10 cellular contexts compared by ENCODE assay signal in genomic region chr2:200379481-200380120, GRCh38.
DNase-seq lines count a peak whose midpoint lies in the region; TF ChIP-seq lines count a peak whose summit lies in the region.
"Had no signal": no experiment of that assay in that cellular context is flagged by ENCODE, and none has a peak within 500 bp of the region (broad histone marks: within the 10 kb centered on the region; RNA-seq: fewer than 3 reads in every experiment).

No MANE protein-coding gene starts in this region.

- no peaks in the 10 kb centered on the region for H3K36me3 ChIP-seq in Karpas-422 (ENCODE audit: insufficient read depth, low read length)
- H3K36me3 ChIP-seq in mammary epithelial cell (ENCODE audit: insufficient read depth, low read length) = no peaks in the 10 kb centered on the region
- H3K36me3 ChIP-seq in mesendoderm (ENCODE audit: control insufficient read depth, insufficient read depth, low read length) = no peaks in the 10 kb centered on the region
- H3K36me3 ChIP-seq in testis (ENCODE audit: low read depth, missing control alignments) = no peaks in the 10 kb centered on the region

- no peak overlapping the region for H4K8ac ChIP-seq in mesendoderm (ENCODE audit: low read depth, low read length)

- in situ Hi-C loops in mammary epithelial cell (cut with MboI; ENCODE audit: low sequenced_read_pairs in 2 of 2) = no loop called here

- H2BK5ac ChIP-seq in mesendoderm (ENCODE audit: low read length) = no peak overlapping the region

- H3K9me2 ChIP-seq in Karpas-422 (replicated peaks; ENCODE audit: insufficient read depth, low read length) = no peaks in the 10 kb centered on the region

- H3K27ac ChIP-seq in 22Rv1 = peak overlapping the region; percentile 68; the same call in 1 of the 2 replicates
- no peak overlapping the region for H3K27ac ChIP-seq in Karpas-422 (ENCODE audit: low read length)
- H3K27ac ChIP-seq in mammary epithelial cell (ENCODE audit: insufficient read depth, low read depth, low read length) = peak overlapping the region; percentile 75
- no peak overlapping the region for H3K27ac ChIP-seq in mesendoderm (ENCODE audit: low read depth, low read length)
- H3K27ac ChIP-seq in testis = peak overlapping the region in 1 of 2 donors; percentile 78

- H3K4me3 Mint-ChIP-seq in activated T-helper 1 cell treated with anti-CD3 and anti-CD28 coated beads, Interleukin-12 subunit alpha, Interleukin-12 subunit beta, Interleukin-2, Interleukin-4 antibody, amounts not matched to agents 30 ng/mL and 10 ng/mL and 1 ng/mL, durations not matched to agents 14 hours and 24 hours and 36 hours = no peak overlapping the region
- H3K4me3 Mint-ChIP-seq: activated naive CD8-positive, alpha-beta T cell treated with anti-CD3 and anti-CD28 coated beads, Interleukin-2, amount 50 U/mL, for 24 hours; natural killer cell treated with Interleukin-12 subunit alpha and Interleukin-12 subunit beta and Interleukin-15 and Interleukin-18, amount 100 ng/mL, for 72 hours had no signal

- H3K4me1 ChIP-seq in Karpas-422 (ENCODE audit: low read length) (peaks cover 37% of the 10 kb centered on the region), mammary epithelial cell (ENCODE audit: insufficient read depth, low read length) (peaks cover 47% of the 10 kb centered on the region), mesendoderm (ENCODE audit: control insufficient read depth, low read depth, low read length) (peaks cover 35% of the 10 kb centered on the region), testis (peaks cover 21% of the 10 kb centered on the region)

- WGBS in mammary epithelial cell (ENCODE audit: low coverage, missing lambda C conversion rate) = 26% methylated on average over 5 of the region's 6 CpGs
- no CpG with 5 or more reads among the region's 6 CpGs for WGBS in mesendoderm (ENCODE audit: extremely low coverage, insufficient coverage, low lambda C conversion rate)
- WGBS in testis, 2 donors = 56 to 67% methylated on average over 6 of the region's 6 CpGs

- no peak overlapping the region for H3K18ac ChIP-seq in mesendoderm (ENCODE audit: low read length)

- no peak overlapping the region for H2BK120ac ChIP-seq in mesendoderm (ENCODE audit: low read depth, low read length)

- peaks cover 83% of the 10 kb centered on the region for H3K4me1 Mint-ChIP-seq in activated T-helper 1 cell treated with anti-CD3 and anti-CD28 coated beads, Interleukin-12 subunit alpha, Interleukin-12 subunit beta, Interleukin-2, Interleukin-4 antibody, amounts not matched to agents 30 ng/mL and 10 ng/mL and 1 ng/mL, durations not matched to agents 14 hours and 24 hours and 36 hours (ENCODE audit: low read depth)

- H3K79me1 ChIP-seq in mesendoderm (ENCODE audit: low read length) = peaks cover 9% of the 10 kb centered on the region

- CTCF ChIA-PET in mammary epithelial cell (lab: Charles Lee; ENCODE audit: low non-redundant PET) = no interaction called here

- H3K4me3 ChIP-seq in Karpas-422 (ENCODE audit: low read length) (peak overlapping the region; percentile 15; the same call in 1 of the 2 replicates), mammary epithelial cell (replicated peaks in 1 of 3; ENCODE audit: insufficient read depth in 1 of 3, low read depth in 2 of 3, low read length in 3 of 3) (no peak overlapping the region), mesendoderm (ENCODE audit: low read length) (no peak overlapping the region), testis (no peak overlapping the region)

- intact Hi-C loops in mammary epithelial cell (cut with micrococcal nuclease) = no loop called here
- intact Hi-C loops in activated T-helper 1 cell treated with anti-CD3 and anti-CD28 coated beads, Interleukin-12 subunit alpha, Interleukin-12 subunit beta, Interleukin-2, Interleukin-4 antibody, amounts not matched to agents 30 ng/mL and 10 ng/mL and 1 ng/mL, durations not matched to agents 14 hours and 24 hours and 36 hours (cut with micrococcal nuclease) = loop anchor here (2.0 to 10.0 kb wide), 2 partner anchors 17 to 485 kb away; partner anchors contain the start of gene CLK1
- intact Hi-C loops in cardiac septum (cut with DNase I) = no loop called here
- intact Hi-C loops in testis (cut with DNase I; ENCODE audit: low total_unique reads) = no loop called here

- no peak for TF ChIP-seq POLR2A in testis (IDR thresholded peaks at IDR 0.05)

- H3K27ac Mint-ChIP-seq in activated T-helper 1 cell treated with anti-CD3 and anti-CD28 coated beads, Interleukin-12 subunit alpha, Interleukin-12 subunit beta, Interleukin-2, Interleukin-4 antibody, amounts not matched to agents 30 ng/mL and 10 ng/mL and 1 ng/mL, durations not matched to agents 14 hours and 24 hours and 36 hours = no peak overlapping the region
- H3K27ac Mint-ChIP-seq: activated naive CD8-positive, alpha-beta T cell treated with anti-CD3 and anti-CD28 coated beads, Interleukin-2, amount 50 U/mL, for 24 hours had no signal

- H3K9ac ChIP-seq in Karpas-422 (ENCODE audit: low read length) = no peak overlapping the region
- peak overlapping the region; percentile 20 for H3K9ac ChIP-seq in mammary epithelial cell (ENCODE audit: insufficient read depth, low read length)
- no peak overlapping the region for H3K9ac ChIP-seq in mesendoderm (ENCODE audit: low read length)

- H3K56ac ChIP-seq in mesendoderm (ENCODE audit: low read length) = peak overlapping the region; percentile 63

- TF ChIP-seq CTCF in 22Rv1 (IDR thresholded peaks at IDR 0.05) (no peak), mammary epithelial cell (conservative IDR thresholded peaks at IDR 0.05 in 1 of 2, IDR thresholded peaks at IDR 0.05 in 1 of 2; ENCODE audit: extremely low read depth in 1 of 2, insufficient read depth in 1 of 2, low read depth in 1 of 2, low read length in 2 of 2) (no peak), testis (IDR thresholded peaks at IDR 0.05) (no peak)

- no peaks in the 10 kb centered on the region for H3K9me3 Mint-ChIP-seq in activated T-helper 1 cell treated with anti-CD3 and anti-CD28 coated beads, Interleukin-12 subunit alpha, Interleukin-12 subunit beta, Interleukin-2, Interleukin-4 antibody, amounts not matched to agents 30 ng/mL and 10 ng/mL and 1 ng/mL, durations not matched to agents 14 hours and 24 hours and 36 hours
- H3K9me3 Mint-ChIP-seq: activated naive CD8-positive, alpha-beta T cell treated with anti-CD3 and anti-CD28 coated beads, Interleukin-2, amount 50 U/mL, for 24 hours; natural killer cell treated with Interleukin-12 subunit alpha and Interleukin-12 subunit beta and Interleukin-15 and Interleukin-18, amount 100 ng/mL, for 72 hours had no signal

- dilution Hi-C loops in mammary epithelial cell (cut with HindIII; ENCODE audit: low sequenced_read_pairs) = no loop called here

- H3K23ac ChIP-seq in mesendoderm (ENCODE audit: low read length) = no peak overlapping the region

- H4K20me1 ChIP-seq in Karpas-422 (ENCODE audit: insufficient read depth, low read depth, low read length) (no peaks in the 10 kb centered on the region), mammary epithelial cell (ENCODE audit: insufficient read depth, low read length) (no peaks in the 10 kb centered on the region)

- peak overlapping the region; percentile 54 for H3K4me2 ChIP-seq in Karpas-422 (ENCODE audit: low read depth, low read length, poor library complexity, severe bottlenecking)
- H3K4me2 ChIP-seq in mammary epithelial cell (ENCODE audit: insufficient read depth, low read depth, low read length) = peak overlapping the region; percentile 66
- no peak overlapping the region for H3K4me2 ChIP-seq in mesendoderm (ENCODE audit: low read length)

- peaks cover 2% of the 10 kb centered on the region for H3K27me3 Mint-ChIP-seq in activated T-helper 1 cell treated with anti-CD3 and anti-CD28 coated beads, Interleukin-12 subunit alpha, Interleukin-12 subunit beta, Interleukin-2, Interleukin-4 antibody, amounts not matched to agents 30 ng/mL and 10 ng/mL and 1 ng/mL, durations not matched to agents 14 hours and 24 hours and 36 hours (ENCODE audit: insufficient read depth)
- H3K27me3 Mint-ChIP-seq: activated naive CD8-positive, alpha-beta T cell treated with anti-CD3 and anti-CD28 coated beads, Interleukin-2, amount 50 U/mL, for 24 hours; natural killer cell treated with Interleukin-12 subunit alpha and Interleukin-12 subunit beta and Interleukin-15 and Interleukin-18, amount 100 ng/mL, for 72 hours had no signal

- H3K27me3 ChIP-seq in Karpas-422 (ENCODE audit: low read length) (no peaks in the 10 kb centered on the region), mammary epithelial cell (ENCODE audit: insufficient read depth, low read length) (no peaks in the 10 kb centered on the region), mesendoderm (ENCODE audit: insufficient read depth, low read length, poor library complexity) (no peaks in the 10 kb centered on the region), testis (no peaks in the 10 kb centered on the region)

- H3K79me2 ChIP-seq in Karpas-422 (ENCODE audit: low read length) = no peaks in the 10 kb centered on the region
- peaks cover 81% of the 10 kb centered on the region for H3K79me2 ChIP-seq in mammary epithelial cell (ENCODE audit: insufficient read depth, low read length)
- H3K79me2 ChIP-seq in mesendoderm (ENCODE audit: control insufficient read depth, insufficient read depth, low read length) = peaks cover 60% of the 10 kb centered on the region

- H3K36me3 Mint-ChIP-seq in activated T-helper 1 cell treated with anti-CD3 and anti-CD28 coated beads, Interleukin-12 subunit alpha, Interleukin-12 subunit beta, Interleukin-2, Interleukin-4 antibody, amounts not matched to agents 30 ng/mL and 10 ng/mL and 1 ng/mL, durations not matched to agents 14 hours and 24 hours and 36 hours (ENCODE audit: low read depth) = peaks cover 1% of the 10 kb centered on the region
- H3K36me3 Mint-ChIP-seq: natural killer cell treated with Interleukin-12 subunit alpha and Interleukin-12 subunit beta and Interleukin-15 and Interleukin-18, amount 100 ng/mL, for 72 hours had no signal

- BruUV-seq in mammary epithelial cell (replicated peaks; lab: Mats Ljungman, UMichigan) = no TSS peak

- H4K5ac ChIP-seq in mesendoderm (ENCODE audit: low read length) = no peak overlapping the region

- H3K9me3 ChIP-seq in Karpas-422 (ENCODE audit: low read length) (no peaks in the 10 kb centered on the region), mammary epithelial cell (replicated peaks; ENCODE audit: insufficient read depth, low read length) (no peaks in the 10 kb centered on the region), testis (no peaks in the 10 kb centered on the region)

- H2AFZ ChIP-seq in Karpas-422 (ENCODE audit: low read length) = no peak overlapping the region
- H2AFZ ChIP-seq in mammary epithelial cell (ENCODE audit: low read depth, low read length) = no peak overlapping the region

- H2BK15ac ChIP-seq in mesendoderm (replicated peaks; ENCODE audit: low read depth) = no peak overlapping the region

- no peak overlapping the region for H2AK5ac ChIP-seq in mesendoderm (ENCODE audit: low read length)

- no peak overlapping the region for H3K4ac ChIP-seq in mesendoderm (ENCODE audit: low read depth, low read length)

- DNase-seq in Karpas-422 = no peak
- DNase-seq in mammary epithelial cell = peak; percentile 64
- DNase-seq in mesendoderm = no peak
- DNase-seq in activated T-helper 1 cell treated with anti-CD3 and anti-CD28 coated beads, Interleukin-12 subunit alpha, Interleukin-12 subunit beta, Interleukin-2, Interleukin-4 antibody, amounts not matched to agents 30 ng/mL and 10 ng/mL and 1 ng/mL, durations not matched to agents 14 hours and 24 hours and 36 hours (ENCODE audit: low spot score) = no peak
- DNase-seq in stimulated activated naive CD4-positive, alpha-beta T cell (lab: John Stamatoyannopoulos, UW) = no peak
- DNase-seq in cardiac septum (ENCODE audit: low spot score) = no peak
- no peak for DNase-seq in testis
- DNase-seq: activated naive CD8-positive, alpha-beta T cell treated with anti-CD3 and anti-CD28 coated beads, Interleukin-2, amount 50 U/mL, for 24 hours had no signal

Comparison
In these comparisons a context has a peak if more than half of its experiments do, and no peak if none do; other contexts are left out.
1. H3K27ac ChIP-seq: peak in 22Rv1 (single experiment) and mammary epithelial cell (single experiment); none in Karpas-422 (single experiment) and mesendoderm (single experiment).